1 cellular context compared by ENCODE assay signal in genomic region chr15:74768099-74768770, GRCh38.
TF ChIP-seq lines count a peak whose summit lies in the region.

No MANE protein-coding gene starts in this region.

TF ChIP-seq in HEK293, 187 proteins besides CTCF, POLR2A, EP300 and RAD21 (continued from another document):
- TF ChIP-seq BCL6B (tag by site-specific recombination; IDR thresholded peaks at IDR 0.05) (no peak), ZNF394 (tag by site-specific recombination; IDR thresholded peaks at IDR 0.05; ENCODE audit: borderline replicate concordance) (peak; percentile 93), ZNF354C (tag by site-specific recombination; IDR thresholded peaks at IDR 0.05; ENCODE audit: borderline replicate concordance, low read depth) (0 out of 2 replicates have a peak, but pooled peaks have one; percentile 27), ZNF580 (tag by site-specific recombination; IDR thresholded peaks at IDR 0.05) (0 out of 2 replicates have a peak, but pooled peaks have one; percentile 29), WT1 (tag by site-specific recombination; IDR thresholded peaks at IDR 0.05) (no peak)
